In genomic region chr14:92570863-92571262, GRCh38 we compare ENCODE assay signal across 17 cellular contexts. TPM values are rescaled to one million over a fixed set of nuclear protein-coding genes. Genes with fewer than 3 reads are reported as not detected.
A peak's percentile ranks its signal among the peaks of the same experiment; 100 is the strongest.
DNase-seq lines count a peak whose midpoint lies in the region; ATAC-seq, FAIRE-seq and TF ChIP-seq lines count a peak whose summit lies in the region.
"Had no signal": no experiment of that assay in that cellular context is flagged by ENCODE, and none has a peak within 500 bp of the region (broad histone marks: within the 10 kb centered on the region; RNA-seq: fewer than 3 reads in every experiment).

No MANE protein-coding gene starts in this region.

- no peak overlapping the region for H3K4me3 Mint-ChIP-seq in mesothelial cell of epicardium
- H3K4me3 Mint-ChIP-seq in stimulated activated effector memory CD8-positive, alpha-beta T cell treated with anti-CD3 and anti-CD28 coated beads, Interleukin-12 subunit alpha, Interleukin-12 subunit beta, amount 100 ng/mL, for 72 hours = no peak overlapping the region
- H3K4me3 Mint-ChIP-seq: CD4-positive, alpha-beta memory T cell had no signal

- TF ChIP-seq CTCF in mesothelial cell of epicardium (IDR thresholded peaks at IDR 0.05; ENCODE audit: unreplicated experiment) = no peak

- intact Hi-C loops in cardiac septum (cut with DNase I) = no loop called here

- H3K9me3 Mint-ChIP-seq in mesothelial cell of epicardium = peaks cover 12% of the 10 kb centered on the region
- no peaks in the 10 kb centered on the region for H3K9me3 Mint-ChIP-seq in stimulated activated effector memory CD8-positive, alpha-beta T cell treated with anti-CD3 and anti-CD28 coated beads, Interleukin-12 subunit alpha, Interleukin-12 subunit beta, amount 100 ng/mL, for 72 hours

- peak overlapping the region; percentile 40 for H3K27ac Mint-ChIP-seq in mesothelial cell of epicardium
- H3K27ac Mint-ChIP-seq in stimulated activated effector memory CD8-positive, alpha-beta T cell treated with anti-CD3 and anti-CD28 coated beads, Interleukin-12 subunit alpha, Interleukin-12 subunit beta, amount 100 ng/mL, for 72 hours = peak overlapping the region; percentile 91

- peaks cover 17% of the 10 kb centered on the region for H3K36me3 Mint-ChIP-seq in mesothelial cell of epicardium
- peaks cover 45% of the 10 kb centered on the region for H3K36me3 Mint-ChIP-seq in stimulated activated effector memory CD8-positive, alpha-beta T cell treated with anti-CD3 and anti-CD28 coated beads, Interleukin-12 subunit alpha, Interleukin-12 subunit beta, amount 100 ng/mL, for 72 hours

- H3K4me1 Mint-ChIP-seq in mesothelial cell of epicardium = peaks cover 6% of the 10 kb centered on the region
- peaks cover 62% of the 10 kb centered on the region for H3K4me1 Mint-ChIP-seq in stimulated activated effector memory CD8-positive, alpha-beta T cell treated with anti-CD3 and anti-CD28 coated beads, Interleukin-12 subunit alpha, Interleukin-12 subunit beta, amount 100 ng/mL, for 72 hours

- H3K27me3 Mint-ChIP-seq in mesothelial cell of epicardium (ENCODE audit: low read depth) = no peaks in the 10 kb centered on the region
- H3K27me3 Mint-ChIP-seq: CD4-positive, alpha-beta memory T cell had no signal

- DNase-seq in GM18507 (ENCODE audit: extremely low spot score, insufficient read length, low read depth) = no peak
- no peak for DNase-seq in mesothelial cell of epicardium (ENCODE audit: low spot score in 2 of 2, unreplicated experiment in 2 of 2)
- DNase-seq in stimulated activated effector memory CD8-positive, alpha-beta T cell treated with anti-CD3 and anti-CD28 coated beads, Interleukin-12 subunit alpha, Interleukin-12 subunit beta, amount 100 ng/mL, for 72 hours (ENCODE audit: low spot score in 2 of 2) = no peak
- no peak for DNase-seq in D341Med (ENCODE audit: low spot score)
- DNase-seq in cardiac septum (ENCODE audit: low spot score) = no peak
- DNase-seq: BE2C; CD4-positive, alpha-beta memory T cell; DMS 273 treated with DMSO at 0.1 percent for 48 hours; Kasumi-1; NCI-H187 treated with DMSO at 0.1 percent for 48 hours; NCI-H2171; NCI-H446 treated with DMSO at 0.1 percent for 48 hours; NCI-H748 treated with DMSO at 0.1 percent for 48 hours; PC-9 had no signal

- FAIRE-seq in GM18507 (lab: Jason Lieb, UNC) (peak; percentile 50), colon (lab: Jason Lieb, UNC) (peak; percentile 53)
- FAIRE-seq: H54 had no signal

- ATAC-seq in stimulated activated effector memory CD8-positive, alpha-beta T cell treated with anti-CD3 and anti-CD28 coated beads, Interleukin-12 subunit alpha, Interleukin-12 subunit beta, amount 100 ng/mL, for 72 hours = no peak
- ATAC-seq in HG03045 (IDR thresholded peaks at IDR 0.05; ENCODE audit: unreplicated experiment) = no peak

RNA-seq across cellular contexts. Expression of gene RIN3, which starts 57.3 kb away (rescaled TPM):
- 16.4 to 19.9 TPM (median 16.8 TPM) in 3 replicates for total RNA-seq in mesothelial cell of epicardium
- 12.1 TPM for total RNA-seq in cardiac septum
